ENCODE assay signal across 10 cellular contexts in the genomic region with DNA sequence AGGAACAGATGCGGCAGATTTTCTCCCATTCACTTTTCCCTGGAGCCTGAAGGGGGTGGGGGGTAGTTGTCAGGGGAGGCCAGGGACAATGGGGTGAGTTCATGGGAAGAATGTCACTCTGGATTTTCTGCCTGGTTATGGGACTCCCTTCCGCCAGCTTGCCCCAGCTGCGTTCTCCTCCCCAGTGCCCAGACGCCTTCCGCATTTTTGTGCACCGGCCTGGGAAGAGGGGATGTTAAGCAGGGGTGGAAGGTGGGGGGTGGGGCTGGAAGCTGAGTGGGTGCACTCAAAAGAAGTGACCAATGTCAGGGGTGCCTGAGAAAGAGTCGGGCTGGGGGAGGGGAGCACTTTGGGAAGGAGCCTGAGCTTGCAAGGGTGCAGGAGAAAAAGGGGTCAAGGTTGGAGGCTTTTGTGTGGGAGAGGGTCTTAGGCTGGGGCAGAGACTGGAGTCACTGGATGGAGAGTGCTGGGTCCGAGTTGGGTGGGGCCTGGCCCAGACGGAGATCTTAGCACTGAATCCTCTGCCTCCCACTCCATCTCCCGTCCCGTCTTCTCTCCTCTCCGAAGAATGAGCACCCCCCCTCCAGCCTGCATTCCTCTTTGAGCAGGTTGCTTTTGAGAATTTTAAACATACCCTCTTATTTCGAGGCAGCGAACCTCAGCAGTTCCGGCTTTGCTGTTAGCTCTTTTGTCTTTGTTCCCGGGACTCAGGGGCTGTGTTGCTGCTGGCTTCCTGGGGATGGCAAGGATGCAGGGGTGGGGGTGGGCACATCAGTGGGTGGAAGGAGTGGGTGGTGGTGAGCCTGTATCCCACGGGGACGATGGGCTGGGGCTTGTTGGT. TPM values are rescaled to one million over a fixed set of nuclear protein-coding genes. Genes with fewer than 3 reads are reported as not detected.
A peak's percentile ranks its signal among the peaks of the same experiment; 100 is the strongest.
DNase-seq lines count a peak whose midpoint lies in the region; ATAC-seq, FAIRE-seq and TF ChIP-seq lines count a peak whose summit lies in the region.
"Had no signal": no experiment of that assay in that cellular context is flagged by ENCODE, and none has a peak within 500 bp of the region (broad histone marks: within the 10 kb centered on the region; RNA-seq: fewer than 3 reads in every experiment).

No MANE protein-coding gene starts in this region.

- H3K4me2 ChIP-seq in Loucy (ENCODE audit: low read depth, low read length, poor library complexity, severe bottlenecking) (peak overlapping the region; percentile 97), HepG2 (ENCODE audit: low read depth, low read length) (peak overlapping the region; percentile 78; the same call in 1 of the 2 replicates)

- TF ChIP-seq RAD21 in HepG2 (CRISPR knock-in tag; IDR thresholded peaks at IDR 0.05): no peak

- TF ChIP-seq POLR2A in HepG2 (IDR thresholded peaks at IDR 0.05; ENCODE audit: insufficient read depth in 1 of 2, low read depth in 2 of 2, low read length in 2 of 2) (no peak), testis (IDR thresholded peaks at IDR 0.05) (no peak)

- no peak for TF ChIP-seq EP300 in HepG2 (IDR thresholded peaks at IDR 0.05; ENCODE audit: low read depth in 2 of 2, low read length in 2 of 2)
- no peak for TF ChIP-seq EP300 in HepG2 (CRISPR knock-in tag; IDR thresholded peaks at IDR 0.05; ENCODE audit: borderline replicate concordance)

- H3K27ac ChIP-seq in HepG2 (ENCODE audit: extremely low read length, insufficient read depth, low read length) (no peak overlapping the region), thoracic aorta (peak overlapping the region; percentile 87 to 91), testis (peak overlapping the region in 1 of 2 donors; percentile 23)

- peak overlapping the region; percentile 100 for H3K4me3 ChIP-seq in Loucy (ENCODE audit: low read length, poor library complexity, severe bottlenecking)
- H3K4me3 ChIP-seq in astrocyte of the spinal cord (ENCODE audit: low read depth, low read length): peak overlapping the region; percentile 69
- peak overlapping the region in 2 of 3 experiments; percentile 13 to 36; a peak in 1 of 6 replicates for H3K4me3 ChIP-seq in HepG2 (replicated peaks in 1 of 3; ENCODE audit: insufficient read depth in 1 of 3, low read depth in 2 of 3, low read length in 3 of 3)
- peak overlapping the region; percentile 90 for H3K4me3 ChIP-seq in thoracic aorta
- H3K4me3 ChIP-seq in testis: no peak overlapping the region
- H3K4me3 ChIP-seq: GM12878 had no signal

- no TSS peak for BruUV-seq in HepG2 (replicated peaks; lab: Mats Ljungman, UMichigan)

- in situ Hi-C loops in astrocyte of the spinal cord (cut with HindIII; ENCODE audit: low sequenced_read_pairs): no loop called here
- in situ Hi-C loops in HepG2 (cut with HindIII; ENCODE audit: extremely low pct_ligation_motif_present, low pct_unique_long_range_greater_than_20kb): no loop called here

- no peaks in the 10 kb centered on the region for H3K27me3 ChIP-seq in Loucy (ENCODE audit: insufficient read depth, low read length, poor library complexity, severe bottlenecking)
- H3K27me3 ChIP-seq in HepG2 (ENCODE audit: control insufficient read depth in 1 of 2, insufficient read depth in 2 of 2, low read length in 2 of 2): peaks cover 8 to 59% of the 10 kb centered on the region in 2 experiments; a peak in 4 of 5 replicates
- H3K27me3 ChIP-seq in thoracic aorta (replicated peaks; ENCODE audit: insufficient read depth): no peaks in the 10 kb centered on the region
- H3K27me3 ChIP-seq in testis: no peaks in the 10 kb centered on the region

- no peaks in the 10 kb centered on the region for H3F3A ChIP-seq in Loucy (ENCODE audit: low read depth)

- no peaks in the 10 kb centered on the region for H3K9me2 ChIP-seq in Loucy (replicated peaks; ENCODE audit: low read depth, low read length)

- ATAC-seq in HepG2 (peak; percentile 6), thoracic aorta (ENCODE audit: insufficient number of reproducible peaks, low FRiP score, low read depth) (no peak), HG03442 (IDR thresholded peaks at IDR 0.05; ENCODE audit: unreplicated experiment) (no peak)
- ATAC-seq: GM12878, left cardiac atrium had no signal

- CTCF ChIA-PET in HepG2 (lab: Yijun Ruan, JAX; ENCODE audit: low intra/inter-chr PET ratio, low total read pairs): no interaction called here

- TF ChIP-seq CTCF in Loucy (conservative IDR thresholded peaks at IDR 0.05; ENCODE audit: low read length) (no peak), astrocyte of the spinal cord (IDR thresholded peaks at IDR 0.05; ENCODE audit: low read depth, low read length) (no peak), HepG2 (CRISPR knock-in tag; IDR thresholded peaks at IDR 0.05) (no peak), thoracic aorta (IDR thresholded peaks at IDR 0.05) (no peak), testis (IDR thresholded peaks at IDR 0.05) (no peak)

- no peak for DNase-seq in astrocyte of the spinal cord (ENCODE audit: low read depth, low spot score)
- no peak for DNase-seq in HepG2 (ENCODE audit: low spot score)
- DNase-seq in thoracic aorta (ENCODE audit: low spot score): no peak
- DNase-seq in testis: no peak
- no peak for DNase-seq in NCI-H226
- DNase-seq: left cardiac atrium, T-helper 1 cell had no signal

- no peak for FAIRE-seq in HepG2 (lab: Jason Lieb, UNC)
- FAIRE-seq: GM12878 had no signal

- peaks cover 87% of the 10 kb centered on the region for H3K79me2 ChIP-seq in Loucy (ENCODE audit: insufficient read depth, low read length)
- H3K79me2 ChIP-seq in HepG2 (ENCODE audit: insufficient read depth, low read length): no peaks in the 10 kb centered on the region

- H3K9me3 ChIP-seq in Loucy (ENCODE audit: insufficient read depth, low read depth, low read length): no peaks in the 10 kb centered on the region
- no peaks in the 10 kb centered on the region for H3K9me3 ChIP-seq in HepG2 (ENCODE audit: low read length)
- H3K9me3 ChIP-seq in thoracic aorta: no peaks in the 10 kb centered on the region
- no peaks in the 10 kb centered on the region for H3K9me3 ChIP-seq in testis

- WGBS in HepG2 (ENCODE audit: low lambda C conversion rate): 55% methylated on average over 18 of the region's 18 CpGs
- 15 to 39% methylated on average over 18 of the region's 18 CpGs for WGBS in testis, 2 donors

- H3K4me1 ChIP-seq in Loucy (ENCODE audit: insufficient read depth, low read length, poor library complexity, severe bottlenecking) (peaks cover 44% of the 10 kb centered on the region), HepG2 (ENCODE audit: insufficient read depth, low read length) (peaks cover 45% of the 10 kb centered on the region), thoracic aorta (ENCODE audit: control insufficient read depth in 1 of 2, low read depth in 2 of 2) (peaks cover 0 to 51% of the 10 kb centered on the region in 2 donors), testis (peaks cover 8% of the 10 kb centered on the region)

- POLR2A ChIA-PET in HepG2 (lab: Yijun Ruan, JAX): no interaction called here

- H2AFZ ChIP-seq in Loucy (ENCODE audit: low read length) (0 out of 2 replicates have a peak overlapping the region, but pooled peaks have one; percentile 1), HepG2 (ENCODE audit: low read length) (no peak overlapping the region)

- H3K9ac ChIP-seq in Loucy (ENCODE audit: low read depth, low read length, poor library complexity, severe bottlenecking): peak overlapping the region; percentile 97
- H3K9ac ChIP-seq in HepG2 (ENCODE audit: insufficient read depth, low read depth, low read length): no peak overlapping the region

- intact Hi-C loops in HepG2 (cut with micrococcal nuclease; ENCODE audit: unreplicated experiment) (loop anchor here (1.0 to 2.0 kb wide), 2 partner anchors 17 to 83 kb away; no protein-coding TSS in a partner anchor), testis (cut with DNase I; ENCODE audit: low total_unique reads) (no loop called here)

- H3K36me3 ChIP-seq in Loucy (ENCODE audit: insufficient read depth, low read length) (peaks cover 20% of the 10 kb centered on the region; the same call in 1 of the 2 replicates), HepG2 (replicated peaks in 1 of 2; ENCODE audit: control insufficient read depth in 1 of 2, insufficient read depth in 2 of 2, low read length in 2 of 2) (no peaks in the 10 kb centered on the region), thoracic aorta (peaks cover 6% of the 10 kb centered on the region), testis (ENCODE audit: low read depth, missing control alignments) (no peaks in the 10 kb centered on the region)

- H4K20me1 ChIP-seq in Loucy (ENCODE audit: insufficient read depth, low read length, poor library complexity, severe bottlenecking) (peaks cover 52% of the 10 kb centered on the region), HepG2 (ENCODE audit: insufficient read depth, low read length) (no peaks in the 10 kb centered on the region)

RNA-seq across cellular contexts. Expression of a gene that starts 2.7 kb away (rescaled TPM):
- total RNA-seq in HepG2 (2016; rRNA removed; fragmentation: Illumina TruSeq; extraction: Trizol) (0.45 and 2.0 TPM in 2 replicates), thoracic aorta (1,000 to 10,000 TPM in 1 of 2 donors, 100 to 1,000 TPM in 1; 608 to 2,156 TPM), testis (100 to 1,000 TPM; 100 to 118 TPM)
- 0.79 and 0.81 TPM in 2 replicates for total RNA-seq in HepG2 (2016; cell fraction: cytosol; rRNA removed; fragmentation: Illumina TruSeq; extraction: Trizol; ENCODE audit: low read depth)
- total RNA-seq in HepG2 (2016; cell fraction: insoluble cytoplasmic fraction; rRNA removed; fragmentation: Illumina TruSeq; extraction: Trizol): 0.83 and 1.8 TPM in 2 replicates
- 0.68 and 1.4 TPM in 2 replicates for total RNA-seq in HepG2 (2016; cell fraction: membrane; rRNA removed; fragmentation: Illumina TruSeq; extraction: Trizol)
- total RNA-seq in HepG2 (2016; cell fraction: nucleus; rRNA removed; fragmentation: Illumina TruSeq; extraction: Trizol): 1.2 and 2.0 TPM in 2 replicates
- polyA plus RNA-seq in HepG2 (2011; rRNA removed) (5.8 and 11.4 TPM in 2 replicates), testis (ENCODE audit: insufficient read depth, low read depth, low replicate concordance) (180 TPM)
- polyA plus RNA-seq in HepG2 (2011; cell fraction: cytosol; rRNA removed): 8.5 and 9.3 TPM in 2 replicates
- polyA plus RNA-seq in HepG2 (2011; cell fraction: nucleus; rRNA removed): 3.3 and 6.4 TPM in 2 replicates
- 18.9 and 24.8 TPM in 2 replicates for polyA plus RNA-seq in HepG2 (2012)
- 0.59 and 1.1 TPM in 2 replicates for polyA plus RNA-seq in HepG2 (2016; cell fraction: cytosol; fragmentation: Illumina TruSeq; extraction: Trizol; ENCODE audit: low read depth)
- polyA plus RNA-seq in HepG2 (2016; cell fraction: insoluble cytoplasmic fraction; fragmentation: Illumina TruSeq; extraction: Trizol; ENCODE audit: low read depth): 0.91 and 1.3 TPM in 2 replicates
- polyA plus RNA-seq in HepG2 (2016; cell fraction: membrane; fragmentation: Illumina TruSeq; extraction: Trizol; ENCODE audit: low read depth): 1.1 and 1.2 TPM in 2 replicates
- 3.8 and 3.9 TPM in 2 replicates for polyA plus RNA-seq in HepG2 (2016; cell fraction: nucleus; fragmentation: Illumina TruSeq; extraction: Trizol; ENCODE audit: insufficient read depth, low read depth)
- polyA minus RNA-seq in HepG2 (2011; rRNA and poly(A)+ RNA removed; ENCODE audit: low replicate concordance): 0.19 and 1.9 TPM in 2 replicates
- polyA minus RNA-seq in HepG2 (2011; cell fraction: cytosol; rRNA and poly(A)+ RNA removed): 1.7 and 3.2 TPM in 2 replicates
- polyA minus RNA-seq in HepG2 (2011; cell fraction: nucleus; rRNA and poly(A)+ RNA removed): 0.52 and 0.99 TPM in 2 replicates

RNA-seq across cellular contexts. Expression of a gene that starts 59.4 kb away (rescaled TPM):
- total RNA-seq in HepG2 (2016; rRNA removed; fragmentation: Illumina TruSeq; extraction: Trizol) (not detected in 2 replicates), thoracic aorta (1,000 to 10,000 TPM in 1 of 2 donors, 100 to 1,000 TPM in 1; 482 to 2,105 TPM), testis (100 to 1,000 TPM; 169 to 308 TPM)
- total RNA-seq in HepG2 (2016; cell fraction: cytosol; rRNA removed; fragmentation: Illumina TruSeq; extraction: Trizol; ENCODE audit: low read depth): not detected in 2 replicates
- total RNA-seq in HepG2 (2016; cell fraction: insoluble cytoplasmic fraction; rRNA removed; fragmentation: Illumina TruSeq; extraction: Trizol): 0.02 TPM in 1 of 2 replicates, not detected in the other
- not detected in 2 replicates for total RNA-seq in HepG2 (2016; cell fraction: membrane; rRNA removed; fragmentation: Illumina TruSeq; extraction: Trizol)
- total RNA-seq in HepG2 (2016; cell fraction: nucleus; rRNA removed; fragmentation: Illumina TruSeq; extraction: Trizol): not detected in 2 replicates
- polyA plus RNA-seq in HepG2 (2011; rRNA removed) (0.07 and 0.15 TPM in 2 replicates), testis (ENCODE audit: insufficient read depth, low read depth, low replicate concordance) (228 TPM)
- 0.05 TPM in 2 replicates for polyA plus RNA-seq in HepG2 (2011; cell fraction: cytosol; rRNA removed)
- 0.03 and 0.14 TPM in 2 replicates for polyA plus RNA-seq in HepG2 (2011; cell fraction: nucleus; rRNA removed)
- polyA plus RNA-seq in HepG2 (2012): 0.11 TPM in 1 of 2 replicates, not detected in the other
- polyA plus RNA-seq in HepG2 (2016; cell fraction: cytosol; fragmentation: Illumina TruSeq; extraction: Trizol; ENCODE audit: low read depth): not detected in 2 replicates
- polyA plus RNA-seq in HepG2 (2016; cell fraction: insoluble cytoplasmic fraction; fragmentation: Illumina TruSeq; extraction: Trizol; ENCODE audit: low read depth): not detected in 2 replicates
- polyA plus RNA-seq in HepG2 (2016; cell fraction: membrane; fragmentation: Illumina TruSeq; extraction: Trizol; ENCODE audit: low read depth): not detected in 2 replicates
- not detected in 2 replicates for polyA plus RNA-seq in HepG2 (2016; cell fraction: nucleus; fragmentation: Illumina TruSeq; extraction: Trizol; ENCODE audit: insufficient read depth, low read depth)
- polyA minus RNA-seq in HepG2 (2011; rRNA and poly(A)+ RNA removed; ENCODE audit: low replicate concordance): 0.02 TPM in 1 of 2 replicates, not detected in the other
- polyA minus RNA-seq in HepG2 (2011; cell fraction: cytosol; rRNA and poly(A)+ RNA removed): not detected in 2 replicates
- polyA minus RNA-seq in HepG2 (2011; cell fraction: nucleus; rRNA and poly(A)+ RNA removed): under 0.01 TPM in 1 of 2 replicates, not detected in the other
- polyA plus RNA-seq: GM12878 had no signal

Comparison
In these comparisons a context has a peak if more than half of its experiments do, and no peak if none do; other contexts are left out.
1. H3K4me3 ChIP-seq: peak in Loucy (single experiment), astrocyte of the spinal cord (single experiment), HepG2 (2 of 3) and thoracic aorta (single experiment); none in testis (0 of 2).
2. RNA of a gene that starts 2.7 kb away (total RNA-seq): 608 to 2,156 TPM in thoracic aorta and 100 to 118 TPM in testis; 0.45 to 2.0 TPM in HepG2; every median in the first group is over 10 times any median in the second.
3. RNA of a gene that starts 59.4 kb away (total RNA-seq): 482 to 2,105 TPM in thoracic aorta and 169 to 308 TPM in testis; 0.02 TPM in HepG2; every median in the first group is over 100 times any median in the second.